10 cellular contexts compared by ENCODE assay signal in genomic region chr5:41748631-41749030, GRCh38.
DNase-seq lines count a peak whose midpoint lies in the region; ATAC-seq lines count a peak whose summit lies in the region.
"Had no signal": no experiment of that assay in that cellular context is flagged by ENCODE, and none has a peak within 500 bp of the region (broad histone marks: within the 10 kb centered on the region; RNA-seq: fewer than 3 reads in every experiment).

No MANE protein-coding gene starts in this region.

- no peak overlapping the region for H3K27ac Mint-ChIP-seq in activated T-helper 17 cell treated with anti-CD3 and anti-CD28 coated beads, Interleukin-2, amount 50 U/mL, for 72 hours
- H3K27ac Mint-ChIP-seq in stimulated activated naive CD8-positive, alpha-beta T cell treated with anti-CD3 and anti-CD28 coated beads, Interleukin-15, amount 100 ng/mL, for 72 hours: no peak overlapping the region
- no peak overlapping the region for H3K27ac Mint-ChIP-seq in immature natural killer cell
- H3K27ac Mint-ChIP-seq: CD4-positive, alpha-beta memory T cell had no signal

- no peaks in the 10 kb centered on the region for H3K27me3 Mint-ChIP-seq in activated T-helper 17 cell treated with anti-CD3 and anti-CD28 coated beads, Interleukin-2, amount 50 U/mL, for 72 hours
- H3K27me3 Mint-ChIP-seq in stimulated activated naive CD8-positive, alpha-beta T cell treated with anti-CD3 and anti-CD28 coated beads, Interleukin-15, amount 100 ng/mL, for 72 hours: no peaks in the 10 kb centered on the region
- peaks cover 0 to 3% (median 0%) of the 10 kb centered on the region in 3 donors for H3K27me3 Mint-ChIP-seq in immature natural killer cell (ENCODE audit: low read depth in 3 of 3)
- H3K27me3 Mint-ChIP-seq: CD4-positive, alpha-beta memory T cell had no signal

- intact Hi-C loops in Right ventricle myocardium inferior (cut with DNase I): no loop called here

- no peaks in the 10 kb centered on the region for H3K9me3 Mint-ChIP-seq in activated T-helper 17 cell treated with anti-CD3 and anti-CD28 coated beads, Interleukin-2, amount 50 U/mL, for 72 hours
- H3K9me3 Mint-ChIP-seq in stimulated activated naive CD8-positive, alpha-beta T cell treated with anti-CD3 and anti-CD28 coated beads, Interleukin-15, amount 100 ng/mL, for 72 hours: peaks cover 6 to 10% of the 10 kb centered on the region in 2 donors
- peaks cover 0 to 2% (median 0%) of the 10 kb centered on the region in 6 donors for H3K9me3 Mint-ChIP-seq in immature natural killer cell

- peak overlapping the region; percentile 17 for H3K4me3 Mint-ChIP-seq in activated T-helper 17 cell treated with anti-CD3 and anti-CD28 coated beads, Interleukin-2, amount 50 U/mL, for 72 hours
- H3K4me3 Mint-ChIP-seq in stimulated activated naive CD8-positive, alpha-beta T cell treated with anti-CD3 and anti-CD28 coated beads, Interleukin-15, amount 100 ng/mL, for 72 hours: peak overlapping the region in 1 of 2 donors; percentile 20
- H3K4me3 Mint-ChIP-seq in immature natural killer cell: no peak overlapping the region
- H3K4me3 Mint-ChIP-seq: CD4-positive, alpha-beta memory T cell had no signal

- DNase-seq in stimulated activated CD4-positive, alpha-beta T cell treated with anti-CD3 and anti-CD28 coated beads, Interleukin-12 subunit alpha, Interleukin-12 subunit beta, amount 100 ng/mL, for 48 hours (ENCODE audit: low read depth in 2 of 3, low spot score in 1 of 3): peak; percentile 16 to 43 (median 22)
- DNase-seq in stimulated activated CD4-positive, alpha-beta T cell treated with anti-CD3 and anti-CD28 coated beads, Interleukin-4, amount 100 ng/mL, for 4 hours: no peak
- peak; percentile 19 to 68 for DNase-seq in stimulated activated naive CD8-positive, alpha-beta T cell treated with anti-CD3 and anti-CD28 coated beads, Interleukin-15, amount 100 ng/mL, for 72 hours
- DNase-seq in Right ventricle myocardium inferior (ENCODE audit: missing footprints) (no peak), D341Med (ENCODE audit: low spot score) (no peak), immature natural killer cell (no peak)
- DNase-seq: CD4-positive, alpha-beta memory T cell; retina had no signal

- peaks cover 26% of the 10 kb centered on the region for H3K36me3 Mint-ChIP-seq in activated T-helper 17 cell treated with anti-CD3 and anti-CD28 coated beads, Interleukin-2, amount 50 U/mL, for 72 hours (ENCODE audit: low read depth)
- peaks cover 9 to 29% (median 25%) of the 10 kb centered on the region in 3 donors for H3K36me3 Mint-ChIP-seq in immature natural killer cell

- H3K4me1 Mint-ChIP-seq in activated T-helper 17 cell treated with anti-CD3 and anti-CD28 coated beads, Interleukin-2, amount 50 U/mL, for 72 hours: peaks cover 18% of the 10 kb centered on the region
- peaks cover 15% of the 10 kb centered on the region for H3K4me1 Mint-ChIP-seq in stimulated activated naive CD8-positive, alpha-beta T cell treated with anti-CD3 and anti-CD28 coated beads, Interleukin-15, amount 100 ng/mL, for 72 hours
- H3K4me1 Mint-ChIP-seq in immature natural killer cell: no peaks in the 10 kb centered on the region

- peak; percentile 99 for ATAC-seq in HG02885 (IDR thresholded peaks at IDR 0.05; ENCODE audit: poor library complexity, unreplicated experiment)
- peak; percentile 95 for ATAC-seq in activated T-helper 17 cell treated with anti-CD3 and anti-CD28 coated beads, Interleukin-2, amount 50 U/mL, for 72 hours (replicated peaks)
- ATAC-seq in stimulated activated naive CD8-positive, alpha-beta T cell treated with anti-CD3 and anti-CD28 coated beads, Interleukin-15, amount 100 ng/mL, for 72 hours: peak; percentile 99
- no peak for ATAC-seq in Right ventricle myocardium inferior

Comparison
In these comparisons a context has a peak if more than half of its experiments do, and no peak if none do; other contexts are left out.
1. DNase-seq: peak in stimulated activated CD4-positive, alpha-beta T cell treated with anti-CD3 and anti-CD28 coated beads, Interleukin-12 subunit alpha, Interleukin-12 subunit beta, amount 100 ng/mL, for 48 hours (3 of 3) and stimulated activated naive CD8-positive, alpha-beta T cell treated with anti-CD3 and anti-CD28 coated beads, Interleukin-15, amount 100 ng/mL, for 72 hours (2 of 2); none in stimulated activated CD4-positive, alpha-beta T cell treated with anti-CD3 and anti-CD28 coated beads, Interleukin-4, amount 100 ng/mL, for 4 hours (0 of 2), Right ventricle myocardium inferior (single experiment), D341Med (single experiment) and immature natural killer cell (0 of 3).